Comparison of ENCODE assay signal across 8 cellular contexts in genomic region chr20:57718490-57719009, GRCh38. TPM values are rescaled to one million over a fixed set of nuclear protein-coding genes. Genes with fewer than 3 reads are reported as not detected.
DNase-seq lines count a peak whose midpoint lies in the region; ATAC-seq, FAIRE-seq and TF ChIP-seq lines count a peak whose summit lies in the region.

No MANE protein-coding gene starts in this region.

- no peaks in the 10 kb centered on the region for H3K36me3 ChIP-seq in kidney epithelial cell (ENCODE audit: control insufficient read depth, insufficient read depth, low read length)

- DNase-seq in ACHN (peak; percentile 96), NCI-H2196 treated with DMSO at 0.1 percent for 48 hours (lab: John Stamatoyannopoulos, UW; ENCODE audit: unreplicated experiment) (peak; percentile 93), kidney epithelial cell (ENCODE audit: low read depth) (peak; percentile 93)
- DNase-seq in activated CD4-positive, alpha-beta T cell treated with anti-CD3 and anti-CD28 coated beads for 48 hours: peak; percentile 96
- DNase-seq in stimulated activated CD4-positive, alpha-beta T cell treated with anti-CD3 and anti-CD28 coated beads, Interleukin-15, amount 100 ng/mL, for 24 hours: peak; percentile 95

- peak; percentile 90 for FAIRE-seq in colon (lab: Jason Lieb, UNC)

- ATAC-seq in GM18909 (IDR thresholded peaks at IDR 0.05; ENCODE audit: poor library complexity, unreplicated experiment) (peak; percentile 96), HG03159 (IDR thresholded peaks at IDR 0.05; ENCODE audit: unreplicated experiment) (peak; percentile 94)

- in situ Hi-C loops in ACHN (cut with HindIII; ENCODE audit: low pct_ligation_motif_present, low pct_unique_long_range_greater_than_20kb, low sequenced_read_pairs): no loop called here

- H3K4me3 ChIP-seq in kidney epithelial cell (ENCODE audit: low read depth, low read length): peak overlapping the region; percentile 34

- H3K27me3 ChIP-seq in kidney epithelial cell (ENCODE audit: control insufficient read depth, insufficient read depth, low read length): peaks cover 4% of the 10 kb centered on the region

- no peak for TF ChIP-seq CTCF in kidney epithelial cell (IDR thresholded peaks at IDR 0.05; ENCODE audit: insufficient read depth, low read length, poor library complexity, severe bottlenecking)

RNA-seq across cellular contexts. Expression of gene PMEPA1, which starts 8.7 kb away (rescaled TPM):
- total RNA-seq in kidney epithelial cell: 244 and 255 TPM in 2 replicates

Comparison
In these comparisons a context has a peak if more than half of its experiments do, and no peak if none do; other contexts are left out.
1. Peak in every context shown above with its lines: DNase-seq, ATAC-seq and H3K4me3 ChIP-seq.